In the genomic region with DNA sequence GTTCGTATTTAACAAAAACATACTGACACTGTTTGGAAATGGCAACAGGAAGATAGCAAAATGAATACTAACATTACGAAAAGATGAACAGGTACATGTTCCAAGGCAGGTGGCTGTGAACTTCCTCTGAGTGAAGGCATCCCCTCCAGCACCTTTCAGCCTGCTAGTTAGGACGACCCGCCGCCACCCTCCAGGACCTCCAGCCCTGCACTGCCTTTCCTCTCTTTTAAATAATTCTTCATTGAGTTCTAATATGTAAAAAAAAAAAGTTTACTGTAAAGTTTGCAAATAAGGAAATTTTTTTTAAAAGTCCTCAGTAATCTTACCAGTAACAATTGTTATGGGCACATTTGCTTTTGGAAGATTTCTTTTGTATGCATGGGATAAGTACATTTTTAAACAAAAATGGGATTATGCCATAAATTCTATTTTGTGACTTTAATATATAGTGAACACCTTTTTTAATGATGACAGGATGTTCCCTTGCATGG, we compare ENCODE assay signal across 7 cellular contexts. TPM values are rescaled to one million over a fixed set of nuclear protein-coding genes. Genes with fewer than 3 reads are reported as not detected.
DNase-seq lines count a peak whose midpoint lies in the region; ATAC-seq and TF ChIP-seq lines count a peak whose summit lies in the region.

No MANE protein-coding gene starts in this region.

- H3K27ac Mint-ChIP-seq in activated naive CD8-positive, alpha-beta T cell treated with anti-CD3 and anti-CD28 coated beads for 36 hours, result peak overlapping the region; percentile 99

- ATAC-seq in HG03025 (IDR thresholded peaks at IDR 0.05; ENCODE audit: low FRiP score, unreplicated experiment), result no peak
- ATAC-seq in GM19463 (IDR thresholded peaks at IDR 0.05; ENCODE audit: unreplicated experiment), result no peak

- no peak for DNase-seq in activated naive CD8-positive, alpha-beta T cell treated with anti-CD3 and anti-CD28 coated beads for 36 hours
- no peak for DNase-seq in kidney epithelial cell (ENCODE audit: low read depth)
- DNase-seq in suprapubic skin (ENCODE audit: low spot score in 2 of 2), result peak; percentile 67 to 79
- no peak for DNase-seq in T-helper 9 cell

- peak overlapping the region; percentile 100; the same call in 1 of the 2 replicates for H3K27ac ChIP-seq in KMS-11
- H3K27ac ChIP-seq in suprapubic skin, result peak overlapping the region; percentile 98

- WGBS in suprapubic skin, result 10% methylated on average over 5 of the region's 5 CpGs

- H3K27me3 ChIP-seq in KMS-11 (ENCODE audit: insufficient read depth, low read depth) (no peaks in the 10 kb centered on the region), kidney epithelial cell (ENCODE audit: control insufficient read depth, insufficient read depth, low read length) (no peaks in the 10 kb centered on the region), suprapubic skin (no peaks in the 10 kb centered on the region)

- H3K9me3 Mint-ChIP-seq in activated naive CD8-positive, alpha-beta T cell treated with anti-CD3 and anti-CD28 coated beads for 36 hours, result no peaks in the 10 kb centered on the region

- H3K36me3 Mint-ChIP-seq in activated naive CD8-positive, alpha-beta T cell treated with anti-CD3 and anti-CD28 coated beads for 36 hours, result peaks cover 59% of the 10 kb centered on the region

- H3K9ac ChIP-seq in KMS-11, result peak overlapping the region; percentile 99; the same call in 1 of the 2 replicates

- peak overlapping the region; percentile 36; the same call in 1 of the 2 replicates for H3K4me2 ChIP-seq in KMS-11

- peak; percentile 17 to 32 for TF ChIP-seq POLR2A in suprapubic skin (IDR thresholded peaks at IDR 0.05)

- H4K20me1 ChIP-seq in KMS-11 (ENCODE audit: insufficient read depth), result peaks cover 32% of the 10 kb centered on the region

- H3K36me3 ChIP-seq in KMS-11 (ENCODE audit: insufficient read depth) (no peaks in the 10 kb centered on the region), kidney epithelial cell (ENCODE audit: control insufficient read depth, insufficient read depth, low read length) (peaks cover 5% of the 10 kb centered on the region), suprapubic skin (peaks cover 11% of the 10 kb centered on the region)

- H2AFZ ChIP-seq in KMS-11 (ENCODE audit: low read depth), result no peak overlapping the region

- no peak for TF ChIP-seq EP300 in suprapubic skin (IDR thresholded peaks at IDR 0.05)

- peak overlapping the region; percentile 100 for H3K4me3 Mint-ChIP-seq in activated naive CD8-positive, alpha-beta T cell treated with anti-CD3 and anti-CD28 coated beads for 36 hours

- H3K27me3 Mint-ChIP-seq in activated naive CD8-positive, alpha-beta T cell treated with anti-CD3 and anti-CD28 coated beads for 36 hours, result peaks cover 14% of the 10 kb centered on the region

- H3K4me1 ChIP-seq in KMS-11 (ENCODE audit: low read depth, poor library complexity, severe bottlenecking) (peaks cover 89% of the 10 kb centered on the region), suprapubic skin (peaks cover 65% of the 10 kb centered on the region)

- H3K79me2 ChIP-seq in KMS-11 (ENCODE audit: insufficient read depth, low read depth), result peaks cover 96% of the 10 kb centered on the region

- H3K4me3 ChIP-seq in KMS-11 (IDR thresholded peaks at IDR 0.05; ENCODE audit: insufficient read depth, low read depth, low read length) (no peak overlapping the region), kidney epithelial cell (ENCODE audit: low read depth, low read length) (peak overlapping the region; percentile 94), suprapubic skin (peak overlapping the region; percentile 91)

- TF ChIP-seq CTCF in KMS-11 (conservative IDR thresholded peaks at IDR 0.05; ENCODE audit: low read depth, low read length) (no peak), kidney epithelial cell (IDR thresholded peaks at IDR 0.05; ENCODE audit: insufficient read depth, low read length, poor library complexity, severe bottlenecking) (no peak), suprapubic skin (IDR thresholded peaks at IDR 0.05) (no peak)

- no peaks in the 10 kb centered on the region for H3K9me3 ChIP-seq in suprapubic skin

- H3K4me1 Mint-ChIP-seq in activated naive CD8-positive, alpha-beta T cell treated with anti-CD3 and anti-CD28 coated beads for 36 hours, result peaks cover 87% of the 10 kb centered on the region

RNA-seq across cellular contexts. Expression of gene NEAT1, which starts 6.0 kb away (rescaled TPM):
- total RNA-seq in activated naive CD8-positive, alpha-beta T cell treated with anti-CD3 and anti-CD28 coated beads for 36 hours, result 100 to 1,000 TPM; 136 to 155 TPM
- 28.7 and 39.8 TPM in 2 replicates for total RNA-seq in kidney epithelial cell
- 1,000 to 10,000 TPM in 1 of 4 donors, 100 to 1,000 TPM in 3; 336 to 2,041 (median 481) TPM for total RNA-seq in suprapubic skin

RNA-seq across cellular contexts. Expression of gene FRMD8, which starts 42.2 kb away (rescaled TPM):
- total RNA-seq in activated naive CD8-positive, alpha-beta T cell treated with anti-CD3 and anti-CD28 coated beads for 36 hours, result 10 to 100 TPM; 33.1 to 36.3 TPM
- 39.0 and 47.2 TPM in 2 replicates for total RNA-seq in kidney epithelial cell
- 100 to 1,000 TPM in 1 of 4 donors, 10 to 100 TPM in 3; 56.2 to 107 (median 81.5) TPM for total RNA-seq in suprapubic skin

RNA-seq across cellular contexts. Expression of gene SLC25A45, which starts 46.2 kb away (rescaled TPM):
- 10 to 100 TPM; 15.4 to 15.7 TPM for total RNA-seq in activated naive CD8-positive, alpha-beta T cell treated with anti-CD3 and anti-CD28 coated beads for 36 hours
- total RNA-seq in kidney epithelial cell, result 0.29 and 0.82 TPM in 2 replicates
- 1 to 10 TPM; 3.9 to 6.2 (median 4.7) TPM for total RNA-seq in suprapubic skin

Comparison
In these comparisons a context has a peak if more than half of its experiments do, and no peak if none do; other contexts are left out.
1. DNase-seq: peak in suprapubic skin (2 of 2); none in activated naive CD8-positive, alpha-beta T cell treated with anti-CD3 and anti-CD28 coated beads for 36 hours (single experiment), kidney epithelial cell (single experiment) and T-helper 9 cell (single experiment).